Comparison of ENCODE assay signal across 8 cellular contexts in the genomic region with DNA sequence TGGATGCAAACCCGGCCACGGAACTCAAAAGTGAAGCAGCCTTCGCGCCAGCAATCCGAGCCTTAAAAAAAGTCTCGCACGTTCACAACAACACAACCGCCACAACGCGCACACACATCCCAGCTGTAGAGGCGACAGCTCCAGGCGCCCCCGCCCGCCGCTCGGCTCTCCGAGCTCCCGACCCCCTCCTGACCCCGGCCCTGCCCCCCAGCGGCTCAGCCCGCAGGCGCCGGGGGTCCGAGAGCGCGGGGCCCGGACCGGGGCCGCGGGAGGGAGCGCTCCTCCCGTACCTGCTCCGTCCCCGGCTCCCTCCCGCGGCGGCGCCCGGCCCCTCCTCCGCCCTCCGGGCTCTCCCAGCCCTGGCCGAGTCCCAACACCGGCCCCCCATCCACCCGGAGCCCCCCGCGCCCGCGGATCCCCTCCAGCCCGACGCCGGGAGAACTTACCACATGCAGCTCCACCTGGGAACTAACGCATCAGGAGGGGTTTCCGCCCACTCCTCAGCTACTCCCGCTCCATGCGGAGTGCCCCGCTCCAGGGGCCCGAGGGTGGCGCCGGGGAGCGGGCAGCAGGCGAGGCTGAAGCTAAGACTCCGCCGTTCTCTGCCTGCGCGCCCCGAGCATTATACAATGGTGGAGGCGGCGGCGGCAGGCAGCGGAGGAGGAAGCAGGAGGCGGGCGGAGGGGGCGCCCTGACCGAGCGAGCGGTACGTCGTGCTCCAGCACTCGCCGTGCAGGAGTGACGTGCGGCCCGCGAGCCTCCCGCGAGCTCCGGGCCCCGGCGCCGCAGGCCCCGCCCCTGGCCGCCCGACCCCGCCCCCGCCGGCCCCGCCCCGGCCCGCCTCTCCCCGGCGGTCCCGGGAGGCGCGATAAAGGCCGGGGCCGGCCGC. TPM values are rescaled to one million over a fixed set of nuclear protein-coding genes. Genes with fewer than 3 reads are reported as not detected.
DNase-seq lines count a peak whose midpoint lies in the region; ATAC-seq lines count a peak whose summit lies in the region.

SERTAD2 (minus strand) TSS at position 740 of the 889 bp plus-strand sequence. CDS start 17,042 bp downstream, outside the sequence.

- H3K4me1 Mint-ChIP-seq in effector memory CD8-positive, alpha-beta T cell (ENCODE audit: low read depth in 2 of 2), result peaks cover 24 to 34% of the 10 kb centered on the region in 2 donors

- peak within 1 kb of the TSS; percentile 96 for H3K27ac Mint-ChIP-seq in effector memory CD8-positive, alpha-beta T cell

- peaks cover 11% of the 10 kb centered on the region for H3K4me1 ChIP-seq in mesendoderm (ENCODE audit: control insufficient read depth, low read depth, low read length)

- H3K27ac ChIP-seq in mesendoderm (ENCODE audit: low read depth, low read length), result peak within 1 kb of the TSS; percentile 100

- no peak within 1 kb of the TSS for H4K5ac ChIP-seq in mesendoderm (ENCODE audit: low read length)

- H3K56ac ChIP-seq in mesendoderm (ENCODE audit: low read length), result peak within 1 kb of the TSS; percentile 92

- H3K9ac ChIP-seq in mesendoderm (ENCODE audit: low read length), result peak within 1 kb of the TSS; percentile 86

- H3K23ac ChIP-seq in mesendoderm (ENCODE audit: low read length), result peak within 1 kb of the TSS; percentile 91

- no peaks in the 10 kb centered on the region for H3K27me3 ChIP-seq in mesendoderm (ENCODE audit: insufficient read depth, low read length, poor library complexity)

- H2BK15ac ChIP-seq in mesendoderm (replicated peaks; ENCODE audit: low read depth), result no peak within 1 kb of the TSS

- ATAC-seq in GM19452 (IDR thresholded peaks at IDR 0.05; ENCODE audit: unreplicated experiment), result peak; percentile 66
- peak; percentile 85 for ATAC-seq in effector memory CD8-positive, alpha-beta T cell (replicated peaks)

- DNase-seq in CD1c-positive myeloid dendritic cell (ENCODE audit: extremely low spot score), result peak; percentile 92
- peak; percentile 86 for DNase-seq in HK-2 (ENCODE audit: unreplicated experiment)
- peak; percentile 14 for DNase-seq in NK-92 (lab: John Stamatoyannopoulos, UW; ENCODE audit: unreplicated experiment)
- DNase-seq in activated CD8-positive, alpha-beta memory T cell treated with anti-CD3 and anti-CD28 coated beads for 1 hour (ENCODE audit: extremely low read depth in 1 of 2, low read depth in 1 of 2), result peak; percentile 67 to 80
- DNase-seq in effector memory CD8-positive, alpha-beta T cell, result peak; percentile 78 to 82 (median 79)
- peak; percentile 87 for DNase-seq in mesendoderm
- DNase-seq in stimulated activated CD8-positive, alpha-beta memory T cell treated with anti-CD3 and anti-CD28 coated beads, Interleukin-15, amount 100 ng/mL, for 24 hours (ENCODE audit: low read depth), result peak; percentile 55

- no peaks in the 10 kb centered on the region for H3K9me3 Mint-ChIP-seq in effector memory CD8-positive, alpha-beta T cell

- peak within 1 kb of the TSS; percentile 87 to 91 for H3K4me3 Mint-ChIP-seq in effector memory CD8-positive, alpha-beta T cell

- H3K79me2 ChIP-seq in mesendoderm (ENCODE audit: control insufficient read depth, insufficient read depth, low read length), result peaks cover 28% of the 10 kb centered on the region

- peaks cover 9% of the 10 kb centered on the region for H3K79me1 ChIP-seq in mesendoderm (ENCODE audit: low read length)

- no peak within 1 kb of the TSS for H2AK5ac ChIP-seq in mesendoderm (ENCODE audit: low read length)

- H3K27me3 Mint-ChIP-seq in effector memory CD8-positive, alpha-beta T cell, result no peaks in the 10 kb centered on the region

- peaks cover 11% of the 10 kb centered on the region for H3K36me3 Mint-ChIP-seq in effector memory CD8-positive, alpha-beta T cell (ENCODE audit: insufficient read depth)

- no peaks in the 10 kb centered on the region for H3K36me3 ChIP-seq in mesendoderm (ENCODE audit: control insufficient read depth, insufficient read depth, low read length)

- H2BK120ac ChIP-seq in mesendoderm (ENCODE audit: low read depth, low read length), result peak within 1 kb of the TSS; percentile 95

- peak within 1 kb of the TSS; percentile 95 for H3K18ac ChIP-seq in mesendoderm (ENCODE audit: low read length)

- peak within 1 kb of the TSS; percentile 87 for H3K4me2 ChIP-seq in mesendoderm (ENCODE audit: low read length)

- peak within 1 kb of the TSS; percentile 75 for H3K4ac ChIP-seq in mesendoderm (ENCODE audit: low read depth, low read length)

- H3K4me3 ChIP-seq in mesendoderm (ENCODE audit: low read length), result peak within 1 kb of the TSS; percentile 68

- no peak within 1 kb of the TSS for H4K8ac ChIP-seq in mesendoderm (ENCODE audit: low read depth, low read length)

- no CpG with 5 or more reads among the region's 107 CpGs for WGBS in mesendoderm (ENCODE audit: extremely low coverage, insufficient coverage, low lambda C conversion rate)

- peak within 1 kb of the TSS; percentile 59 for H2BK5ac ChIP-seq in mesendoderm (ENCODE audit: low read length)

RNA-seq across cellular contexts. Expression of gene SERTAD2, which starts in this region (rescaled TPM):
- 9.4 TPM for polyA plus RNA-seq in mesendoderm (2013, experiment 1 of 2)
- 9.0 TPM for polyA plus RNA-seq in mesendoderm (2013, experiment 2 of 2)

Comparison
In these comparisons a context has a peak if more than half of its experiments do, and no peak if none do; other contexts are left out.
1. Peak in every context shown above with its lines: DNase-seq, ATAC-seq, H3K4me3 ChIP-seq and H3K27ac ChIP-seq.
2. DNase-seq: peak in every context shown above with its lines; median percentile 92 in CD1c-positive myeloid dendritic cell; 87 in mesendoderm; 86 in HK-2; 79 in effector memory CD8-positive, alpha-beta T cell; 74 in activated CD8-positive, alpha-beta memory T cell treated with anti-CD3 and anti-CD28 coated beads for 1 hour; 55 in stimulated activated CD8-positive, alpha-beta memory T cell treated with anti-CD3 and anti-CD28 coated beads, Interleukin-15, amount 100 ng/mL, for 24 hours; 14 in NK-92.